ENCODE assay signal across 8 cellular contexts in the genomic region with DNA sequence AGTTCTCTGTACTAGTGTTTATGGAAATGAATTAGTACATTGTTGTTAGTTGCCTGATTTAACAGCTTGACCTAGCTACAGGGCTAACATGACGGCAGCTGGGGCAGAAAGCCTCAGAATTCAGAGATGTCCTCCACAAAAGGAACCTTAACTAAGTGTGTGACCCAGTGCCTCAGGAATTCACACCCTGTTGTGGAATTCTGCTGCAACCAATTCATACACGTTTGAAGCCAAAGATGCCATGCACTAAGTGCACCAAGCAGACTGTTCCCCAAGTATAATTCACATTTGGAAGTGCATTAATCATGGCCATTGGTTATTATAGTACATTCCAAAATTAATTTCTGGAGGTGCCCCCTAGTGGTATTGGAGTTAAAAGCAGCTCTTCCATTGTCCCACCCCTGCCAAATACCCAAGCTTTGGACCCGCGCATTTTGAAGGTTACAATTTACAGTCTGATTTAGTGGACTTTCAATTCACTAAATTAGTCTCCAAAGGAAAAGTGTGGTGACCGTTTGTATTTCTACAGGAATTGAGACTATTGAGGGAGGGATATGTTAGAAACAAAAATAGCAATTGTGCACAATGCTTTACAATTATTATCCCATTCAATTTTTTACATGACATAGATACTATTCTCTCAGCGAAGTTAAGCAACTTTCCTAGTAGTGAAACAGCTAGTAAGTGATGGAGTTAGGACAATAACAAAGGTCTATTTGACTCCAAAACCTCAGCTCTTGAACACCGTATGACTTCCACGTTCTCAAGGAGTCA.
A peak's percentile ranks its signal among the peaks of the same experiment; 100 is the strongest.
DNase-seq lines count a peak whose midpoint lies in the region; ATAC-seq, FAIRE-seq and TF ChIP-seq lines count a peak whose summit lies in the region.
"Had no signal": no experiment of that assay in that cellular context is flagged by ENCODE, and none has a peak within 500 bp of the region (broad histone marks: within the 10 kb centered on the region; RNA-seq: fewer than 3 reads in every experiment).

No MANE protein-coding gene starts in this region.

- H3K9me3 Mint-ChIP-seq in mesothelial cell of epicardium: peaks cover 10% of the 10 kb centered on the region

- H3K18ac ChIP-seq in IMR-90 (ENCODE audit: low read depth, low read length): no peak overlapping the region

- H3K9me1 ChIP-seq in IMR-90 (ENCODE audit: insufficient read depth, low read length) (no peaks in the 10 kb centered on the region), K562 (ENCODE audit: control insufficient read depth, insufficient read depth, low read length) (no peaks in the 10 kb centered on the region)

- no peaks in the 10 kb centered on the region for H3K36me3 ChIP-seq in IMR-90 (ENCODE audit: control insufficient read depth, insufficient read depth, low read length)
- H3K36me3 ChIP-seq in K562 (ENCODE audit: control insufficient read depth, insufficient read depth, low read length): no peaks in the 10 kb centered on the region

- H3K4me1 ChIP-seq in IMR-90 (ENCODE audit: control insufficient read depth, insufficient read depth, low read length) (no peaks in the 10 kb centered on the region), K562 (replicated peaks in 1 of 2; ENCODE audit: control insufficient read depth in 2 of 2, insufficient read depth in 2 of 2, low read length in 2 of 2) (no peaks in the 10 kb centered on the region; a peak in 1 of 5 replicates)

- WGBS in IMR-90 (ENCODE audit: extremely low coverage in 2 of 2, insufficient read length in 1 of 2), 2 experiments: 60% methylated on average over 1 of the region's 8 CpGs; no CpG with 5 or more reads in 1 of the 2 experiments
- WGBS in K562 (ENCODE audit: insufficient coverage, low coverage, missing lambda C conversion rate): 28% methylated on average over 8 of the region's 8 CpGs
- WGBS in lower leg skin, 2 donors: 54 to 64% methylated on average over 8 of the region's 8 CpGs

- H2BK20ac ChIP-seq in IMR-90 (ENCODE audit: low read depth, low read length): no peak overlapping the region

- H4K91ac ChIP-seq in IMR-90 (ENCODE audit: insufficient read depth, low read depth, low read length): no peak overlapping the region

- DNase-seq in ELR (ENCODE audit: low read depth): peak; percentile 38
- no peak for DNase-seq in IMR-90
- peak; percentile 10 to 37 (median 14) for DNase-seq in K562 (ENCODE audit: extremely low read depth in 1 of 4, low spot score in 3 of 4)
- DNase-seq in mesothelial cell of epicardium (ENCODE audit: low spot score in 2 of 2, unreplicated experiment in 2 of 2): no peak
- no peak for DNase-seq in lower leg skin (ENCODE audit: low spot score in 2 of 2)
- DNase-seq in GM19239 (ENCODE audit: insufficient read length, low spot score): no peak
- DNase-seq in GM13976 (ENCODE audit: low spot score): no peak
- DNase-seq: NCI-H1436 treated with DMSO at 0.1 percent for 48 hours had no signal

- H2BK120ac ChIP-seq in IMR-90 (ENCODE audit: low read depth, low read length): no peak overlapping the region

- POLR2A ChIA-PET in IMR-90 (lab: Charles Lee; ENCODE audit: unreplicated experiment) (no interaction called here), K562 (lab: Yijun Ruan, JAX) (interaction anchor here (0.6 to 0.8 kb wide), 3 partner anchors 21 to 933 kb away, joined by 3 to 4 read pairs (median 3); no protein-coding TSS in a partner anchor)

- no peak overlapping the region for H3K4ac ChIP-seq in IMR-90 (ENCODE audit: low read depth, low read length)

- H3K27me3 ChIP-seq in IMR-90 (ENCODE audit: control insufficient read depth, insufficient read depth, low read length) (no peaks in the 10 kb centered on the region; the same call in 1 of the 2 replicates), K562 (ENCODE audit: control insufficient read depth in 2 of 2, insufficient read depth in 2 of 2, low read length in 2 of 2) (no peaks in the 10 kb centered on the region)

- H3K27ac ChIP-seq in IMR-90 (ENCODE audit: insufficient read depth, low read length) (no peak overlapping the region), K562 (ENCODE audit: extremely low read depth, low read depth, low read length) (no peak overlapping the region)

- peaks cover 4% of the 10 kb centered on the region for H3K27me3 Mint-ChIP-seq in mesothelial cell of epicardium (ENCODE audit: low read depth)

- H3K23ac ChIP-seq in IMR-90 (ENCODE audit: low read depth, low read length): no peak overlapping the region

- no peak overlapping the region for H3K4me3 Mint-ChIP-seq in mesothelial cell of epicardium

- in situ Hi-C loops in IMR-90 (cut with MboI; ENCODE audit: low sequenced_read_pairs) (no loop called here), K562 (cut with MboI) (no loop called here), GM13976 (cut with MboI; ENCODE audit: low sequenced_read_pairs, unreplicated experiment) (no loop called here)

- peak; percentile 32 for FAIRE-seq in K562 (lab: Jason Lieb, UNC)
- FAIRE-seq in GM19239 (lab: Jason Lieb, UNC): no peak

- H3K79me1 ChIP-seq in IMR-90 (ENCODE audit: low read depth in 1 of 2, low read length in 2 of 2): no peaks in the 10 kb centered on the region

- H3K36me3 Mint-ChIP-seq in mesothelial cell of epicardium: no peaks in the 10 kb centered on the region

- H3K4me3 ChIP-seq in IMR-90 (ENCODE audit: insufficient read depth, low read depth, low read length) (no peak overlapping the region), K562 (no peak overlapping the region), lower leg skin (ENCODE audit: low read depth, poor library complexity, severe bottlenecking) (no peak overlapping the region)

- H3K56ac ChIP-seq in IMR-90 (ENCODE audit: extremely low read depth, insufficient read depth, low read length): no peak overlapping the region

- H3K27ac Mint-ChIP-seq in mesothelial cell of epicardium: no peak overlapping the region

- no peak for TF ChIP-seq EP300 in K562 (IDR thresholded peaks at IDR 0.05; ENCODE audit: low read length)

- no peak overlapping the region for H3K14ac ChIP-seq in IMR-90 (replicated peaks; ENCODE audit: low read depth, low read length)

- H2AK9ac ChIP-seq in IMR-90 (replicated peaks; ENCODE audit: low read depth, low read length, poor library complexity): no peak overlapping the region

- no peak overlapping the region for H2BK15ac ChIP-seq in IMR-90 (ENCODE audit: low read depth, low read length)

- H2AK5ac ChIP-seq in IMR-90 (ENCODE audit: low read depth, low read length): no peak overlapping the region

- H3K4me2 ChIP-seq in IMR-90 (ENCODE audit: low read depth, low read length) (no peak overlapping the region), K562 (ENCODE audit: insufficient read depth, low read length) (no peak overlapping the region)

- H2AFZ ChIP-seq in IMR-90 (replicated peaks; ENCODE audit: low read length, poor library complexity) (no peak overlapping the region), K562 (ENCODE audit: low read depth, low read length) (no peak overlapping the region)

- intact Hi-C loops in IMR-90 (cut with micrococcal nuclease) (no loop called here), K562 (cut with micrococcal nuclease) (loop anchor here (5.0 kb wide), 1 partner anchor 100 kb away; no protein-coding TSS in a partner anchor), lower leg skin (cut with DNase I; ENCODE audit: low total_unique reads) (no loop called here)

- H4K8ac ChIP-seq in IMR-90 (ENCODE audit: low read depth in 2 of 2, low read length in 2 of 2): no peak overlapping the region

- BruUV-seq in IMR-90 (replicated peaks; lab: Mats Ljungman, UMichigan) (no TSS peak), K562 (replicated peaks; lab: Mats Ljungman, UMichigan) (no TSS peak)

- H2BK5ac ChIP-seq in IMR-90 (ENCODE audit: low read depth, low read length, poor library complexity, severe bottlenecking): no peak overlapping the region

- no peak for TF ChIP-seq POLR2A in IMR-90 (IDR thresholded peaks at IDR 0.05; ENCODE audit: low read depth, low read length)
- no peak for TF ChIP-seq POLR2A in K562 (conservative IDR thresholded peaks at IDR 0.05)
- TF ChIP-seq POLR2A in lower leg skin (IDR thresholded peaks at IDR 0.05): no peak

- ATAC-seq in IMR-90 (ENCODE audit: low read depth) (no peak), K562 (peak; percentile 78)

- no peaks in the 10 kb centered on the region for H3K79me2 ChIP-seq in K562 (ENCODE audit: control insufficient read depth, insufficient read depth, low read length)

- H4K20me1 ChIP-seq in IMR-90 (ENCODE audit: insufficient read depth, low read length) (no peaks in the 10 kb centered on the region), K562 (replicated peaks; ENCODE audit: control insufficient read depth, insufficient read depth, low read length) (no peaks in the 10 kb centered on the region)

- H3K9me3 ChIP-seq in IMR-90 (ENCODE audit: control insufficient read depth, insufficient read depth, low read length) (no peaks in the 10 kb centered on the region), K562 (replicated peaks; ENCODE audit: control insufficient read depth, insufficient read depth, low read depth, low read length) (no peaks in the 10 kb centered on the region)

- H4K5ac ChIP-seq in IMR-90 (ENCODE audit: low read depth, low read length): no peak overlapping the region

- H3K4me1 Mint-ChIP-seq in mesothelial cell of epicardium: peaks cover 3% of the 10 kb centered on the region

- CTCF ChIA-PET in IMR-90 (lab: Yijun Ruan, JAX) (interaction anchor here (0.7 to 1.5 kb wide), 5 partner anchors 9 to 371 kb away, joined by 3 to 5 read pairs (median 3); no protein-coding TSS in a partner anchor), K562 (lab: Yijun Ruan, JAX; ENCODE audit: low intra/inter-chr PET ratio) (no interaction called here)

- TF ChIP-seq CTCF in IMR-90 (conservative IDR thresholded peaks at IDR 0.05; ENCODE audit: low read depth, low read length) (peak; percentile 52), K562 (IDR thresholded peaks at IDR 0.05 in 2 of 3, conservative IDR thresholded peaks at IDR 0.05 in 1 of 3; ENCODE audit: insufficient read depth in 2 of 3, low read depth in 1 of 3, low read length in 3 of 3) (peak; percentile 33 to 56 (median 54)), mesothelial cell of epicardium (IDR thresholded peaks at IDR 0.05; ENCODE audit: unreplicated experiment) (peak; percentile 71), lower leg skin (IDR thresholded peaks at IDR 0.05) (no peak), GM13976 (IDR thresholded peaks at IDR 0.05; ENCODE audit: borderline replicate concordance, control extremely low read depth, extremely low read depth, insufficient read depth, missing control alignments) (no peak)

- TF ChIP-seq RAD21 in IMR-90 (IDR thresholded peaks at IDR 0.05; ENCODE audit: low read length) (no peak), K562 (CRISPR knock-in tag; conservative IDR thresholded peaks at IDR 0.05 in 1 of 2, IDR thresholded peaks at IDR 0.05 in 1 of 2) (no peak)

- H3K9ac ChIP-seq in IMR-90 (ENCODE audit: low read depth, low read length) (no peak overlapping the region), K562 (ENCODE audit: insufficient read depth in 1 of 2, low read depth in 2 of 2, low read length in 2 of 2) (no peak overlapping the region)

- dilution Hi-C loops in IMR-90 (cut with HindIII; ENCODE audit: low sequenced_read_pairs, unreplicated experiment): no loop called here

TF ChIP-seq in IMR-90, 13 proteins besides CTCF, POLR2A, EP300 and RAD21:
- TF ChIP-seq MAZ (IDR thresholded peaks at IDR 0.05; ENCODE audit: borderline replicate concordance, low read depth, low read length): no peak

TF ChIP-seq in K562, 482 proteins besides CTCF, POLR2A, EP300 and RAD21 (continues in another document):
- TF ChIP-seq DACH1 (IDR thresholded peaks at IDR 0.05; ENCODE audit: partially characterized antibody) (no peak), KLF16 (IDR thresholded peaks at IDR 0.05) (0 out of 2 replicates have a peak, but pooled peaks have one; percentile 11), SREBF2 (CRISPR knock-in tag; IDR thresholded peaks at IDR 0.05) (no peak)

Comparison
In these comparisons a context has a peak if more than half of its experiments do, and no peak if none do; other contexts are left out.
1. DNase-seq: peak in ELR (single experiment) and K562 (4 of 4); none in IMR-90 (single experiment), mesothelial cell of epicardium (0 of 2), lower leg skin (0 of 2), GM19239 (single experiment) and GM13976 (single experiment).
2. CTCF ChIP-seq: peak in IMR-90 (single experiment), K562 (3 of 3) and mesothelial cell of epicardium (single experiment); none in lower leg skin (0 of 3) and GM13976 (single experiment).